8 cellular contexts compared by ENCODE assay signal in genomic region chr22:45008853-45009751, GRCh38. TPM values are rescaled to one million over a fixed set of nuclear protein-coding genes. Genes with fewer than 3 reads are reported as not detected.
DNase-seq lines count a peak whose midpoint lies in the region; ATAC-seq and TF ChIP-seq lines count a peak whose summit lies in the region.

No MANE protein-coding gene starts in this region.

- no peaks in the 10 kb centered on the region for H3K36me3 ChIP-seq in tibial nerve

- POLR2A ChIA-PET in HEK293T (lab: Yijun Ruan, JAX), result interaction anchor here (1.1 to 3.5 kb wide), 6 partner anchors 11 to 154 kb away, joined by 3 to 16 read pairs (median 4); partner anchors contain the start of gene NUP50

- H3K4me1 Mint-ChIP-seq in activated T-cell treated with anti-CD3 and anti-CD28 coated beads, Interleukin-2, amount 50 U/mL, for 72 hours (ENCODE audit: low read depth), result peaks cover 17% of the 10 kb centered on the region

- no peaks in the 10 kb centered on the region for H3K9me3 Mint-ChIP-seq in activated T-cell treated with anti-CD3 and anti-CD28 coated beads, Interleukin-2, amount 50 U/mL, for 72 hours

- peaks cover 0 to 44% of the 10 kb centered on the region in 2 donors for H3K27me3 ChIP-seq in tibial nerve

- H3K4me3 Mint-ChIP-seq in activated T-cell treated with anti-CD3 and anti-CD28 coated beads, Interleukin-2, amount 50 U/mL, for 72 hours, result peak overlapping the region; percentile 47 to 60

- no peak for TF ChIP-seq POLR2A in tibial nerve (IDR thresholded peaks at IDR 0.05)

- TF ChIP-seq EP300 in tibial nerve (IDR thresholded peaks at IDR 0.05), result no peak

- 1% methylated on average over 36 of the region's 94 CpGs; no CpG with 5 or more reads in 1 of the 2 donors for WGBS in tibial nerve, 2 donors

- peaks cover 0 to 46% (median 21%) of the 10 kb centered on the region in 4 donors for H3K4me1 ChIP-seq in tibial nerve

- H3K27ac ChIP-seq in tibial nerve, result peak overlapping the region in 1 of 4 donors; percentile 84

- peaks cover 2 to 5% of the 10 kb centered on the region in 2 donors for H3K36me3 Mint-ChIP-seq in activated T-cell treated with anti-CD3 and anti-CD28 coated beads, Interleukin-2, amount 50 U/mL, for 72 hours (ENCODE audit: insufficient read depth in 2 of 2)

- no peak for TF ChIP-seq CTCF in tibial nerve (IDR thresholded peaks at IDR 0.05)

- H3K27me3 Mint-ChIP-seq in activated T-cell treated with anti-CD3 and anti-CD28 coated beads, Interleukin-2, amount 50 U/mL, for 72 hours (ENCODE audit: low read depth), result peaks cover 61% of the 10 kb centered on the region

- ATAC-seq in activated T-cell treated with anti-CD3 and anti-CD28 coated beads, Interleukin-2, amount 50 U/mL, for 72 hours (replicated peaks in 1 of 2), result peak; percentile 21 to 28
- no peak for ATAC-seq in GM18517 (IDR thresholded peaks at IDR 0.05; ENCODE audit: unreplicated experiment)

- no peaks in the 10 kb centered on the region for H3K9me3 ChIP-seq in tibial nerve

- H3K4me3 ChIP-seq in tibial nerve, result peak overlapping the region; percentile 33 to 66 (median 36)

- peak; percentile 6 to 12 for DNase-seq in activated CD4-positive, alpha-beta T cell treated with anti-CD3 and anti-CD28 coated beads, Interleukin-2, amount 50 U/mL, for 48 hours
- no peak for DNase-seq in activated CD4-positive, alpha-beta T cell treated with anti-CD3 and anti-CD28 coated beads, Interleukin-2, amount 50 U/mL, for 1 hour
- peak; percentile 15 to 32 for DNase-seq in activated T-cell treated with anti-CD3 and anti-CD28 coated beads, Interleukin-2, amount 50 U/mL, for 72 hours
- DNase-seq in islet precursor cell, result peak; percentile 64
- DNase-seq in tibial nerve (ENCODE audit: low spot score in 2 of 2), result no peak
- DNase-seq in HEK293T (ENCODE audit: extremely low spot score), result no peak
- DNase-seq in CD1c-positive myeloid dendritic cell (ENCODE audit: extremely low spot score), result no peak

- no peak overlapping the region for H3K27ac Mint-ChIP-seq in activated T-cell treated with anti-CD3 and anti-CD28 coated beads, Interleukin-2, amount 50 U/mL, for 72 hours

- CTCF ChIA-PET in HEK293T (lab: Yijun Ruan, JAX), result no interaction called here

TF ChIP-seq in HEK293T, 16 proteins besides CTCF, POLR2A, EP300 and RAD21:
- TF ChIP-seq PKNOX1 (IDR thresholded peaks at IDR 0.05) (no peak), BHLHE40 (IDR thresholded peaks at IDR 0.05; ENCODE audit: borderline replicate concordance) (no peak), SUZ12 (IDR thresholded peaks at IDR 0.05) (no peak), L3MBTL2 (conservative IDR thresholded peaks at IDR 0.05) (no peak), NFRKB (IDR thresholded peaks at IDR 0.05) (no peak), FOXA1 (IDR thresholded peaks at IDR 0.05) (no peak), ARNT (IDR thresholded peaks at IDR 0.05) (no peak), FOXM1 (IDR thresholded peaks at IDR 0.05; ENCODE audit: borderline replicate concordance) (no peak), HDGF (IDR thresholded peaks at IDR 0.05; ENCODE audit: borderline replicate concordance) (no peak), LEF1 (IDR thresholded peaks at IDR 0.05; ENCODE audit: borderline replicate concordance) (no peak), SP1 (IDR thresholded peaks at IDR 0.05) (no peak), FOXK2 (IDR thresholded peaks at IDR 0.05) (no peak), TARDBP (IDR thresholded peaks at IDR 0.05) (no peak), ZNF384 (IDR thresholded peaks at IDR 0.05) (no peak), ELF4 (IDR thresholded peaks at IDR 0.05) (no peak), CTBP1 (IDR thresholded peaks at IDR 0.05; ENCODE audit: borderline replicate concordance) (no peak)

RNA-seq across cellular contexts. Expression of gene PHF21B, which starts 0.7 kb away (rescaled TPM):
- total RNA-seq in activated T-cell treated with anti-CD3 and anti-CD28 coated beads, Interleukin-2, amount 50 U/mL, for 72 hours, result under 1 TPM; 0.72 to 0.83 TPM
- 1 to 10 TPM in 1 of 4 donors, under 1 TPM in 2, not detected in 1; 0.39 to 4.2 (median 0.90) TPM for total RNA-seq in tibial nerve

Comparison
In these comparisons a context has a peak if more than half of its experiments do, and no peak if none do; other contexts are left out.
1. DNase-seq: peak in activated CD4-positive, alpha-beta T cell treated with anti-CD3 and anti-CD28 coated beads, Interleukin-2, amount 50 U/mL, for 48 hours (2 of 2), activated T-cell treated with anti-CD3 and anti-CD28 coated beads, Interleukin-2, amount 50 U/mL, for 72 hours (2 of 2) and islet precursor cell (single experiment); none in activated CD4-positive, alpha-beta T cell treated with anti-CD3 and anti-CD28 coated beads, Interleukin-2, amount 50 U/mL, for 1 hour (single experiment), tibial nerve (0 of 2), HEK293T (single experiment) and CD1c-positive myeloid dendritic cell (single experiment).